Comparison of ENCODE assay signal across 19 cellular contexts in the genomic region with DNA sequence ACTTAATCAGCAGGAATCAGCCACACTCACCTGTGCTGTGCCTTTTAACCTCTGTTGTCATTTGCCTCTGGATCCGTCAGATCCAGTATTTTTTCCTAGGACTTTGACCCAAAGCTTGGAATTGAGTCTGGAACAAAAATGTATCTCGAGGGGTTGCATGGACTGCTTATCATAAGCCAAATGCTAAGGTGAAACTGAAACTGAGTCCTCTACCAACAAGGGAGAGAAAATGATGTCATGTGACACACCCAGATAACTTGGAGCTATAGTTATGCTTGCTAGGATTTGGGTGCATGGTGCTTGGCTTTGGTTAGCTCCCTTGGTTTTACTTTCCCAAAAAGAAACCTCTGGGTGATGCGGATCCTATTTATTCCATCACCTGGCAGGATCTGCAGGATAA.
DNase-seq lines count a peak whose midpoint lies in the region; ATAC-seq, FAIRE-seq and TF ChIP-seq lines count a peak whose summit lies in the region.
"Had no signal": no experiment of that assay in that cellular context is flagged by ENCODE, and none has a peak within 500 bp of the region (broad histone marks: within the 10 kb centered on the region; RNA-seq: fewer than 3 reads in every experiment).

No MANE protein-coding gene starts in this region.

- POLR2A ChIA-PET in IMR-90 (lab: Charles Lee; ENCODE audit: unreplicated experiment): no interaction called here

- H4K91ac ChIP-seq in IMR-90 (ENCODE audit: insufficient read depth, low read depth, low read length): no peak overlapping the region
- H4K91ac ChIP-seq in mesenchymal stem cell (ENCODE audit: low read length): no peak overlapping the region

- H3K9ac ChIP-seq in IMR-90 (ENCODE audit: low read depth, low read length) (no peak overlapping the region), MM.1S (ENCODE audit: low read length) (no peak overlapping the region), duodenal mucosa (ENCODE audit: low read depth in 1 of 2, low read length in 2 of 2) (no peak overlapping the region), mesenchymal stem cell (ENCODE audit: low read length) (no peak overlapping the region)

- H2BK120ac ChIP-seq in IMR-90 (ENCODE audit: low read depth, low read length) (no peak overlapping the region), mesenchymal stem cell (ENCODE audit: low read depth, low read length) (no peak overlapping the region)

- no peak for ATAC-seq in IMR-90 (ENCODE audit: low read depth)
- ATAC-seq: activated T-helper 17 cell treated with anti-CD3 and anti-CD28 coated beads, Interleukin-2, amount 50 U/mL, for 72 hours had no signal

- H2BK20ac ChIP-seq in IMR-90 (ENCODE audit: low read depth, low read length): no peak overlapping the region

- H2AK5ac ChIP-seq in IMR-90 (ENCODE audit: low read depth, low read length) (no peak overlapping the region), mesenchymal stem cell (ENCODE audit: low read length, severe bottlenecking) (no peak overlapping the region)

- intact Hi-C loops in IMR-90 (cut with micrococcal nuclease): no loop called here

- H3F3A ChIP-seq in MM.1S (ENCODE audit: insufficient read depth, low read length): peaks cover 3% of the 10 kb centered on the region; the same call in 1 of the 2 replicates

- DNase-seq in IMR-90 (no peak), MM.1S (peak; percentile 61), mesenchymal stem cell (peak; percentile 14), DMS114 treated with DMSO at 0.1 percent for 48 hours (lab: John Stamatoyannopoulos, UW; ENCODE audit: unreplicated experiment) (no peak), GM12892 (ENCODE audit: insufficient read length) (no peak), NCI-H524 treated with DMSO at 0.1 percent for 48 hours (lab: John Stamatoyannopoulos, UW) (no peak)
- DNase-seq: activated naive CD8-positive, alpha-beta T cell treated with anti-CD3 and anti-CD28 coated beads for 36 hours; kidney glomerular epithelial cell; NCI-H526 treated with DMSO at 0.1 percent for 48 hours; nephron progenitor cell; PC-9; stimulated activated CD4-positive, alpha-beta T cell treated with anti-CD3 and anti-CD28 coated beads, Interleukin-4, amount 100 ng/mL, for 1 hour; T-helper 9 cell had no signal

- TF ChIP-seq RAD21 in IMR-90 (IDR thresholded peaks at IDR 0.05; ENCODE audit: low read length): no peak

- no TSS peak for BruUV-seq in IMR-90 (replicated peaks; lab: Mats Ljungman, UMichigan)

- no peak overlapping the region for H3K23ac ChIP-seq in IMR-90 (ENCODE audit: low read depth, low read length)
- no peak overlapping the region for H3K23ac ChIP-seq in mesenchymal stem cell (ENCODE audit: low read length in 2 of 2)

- no peak for TF ChIP-seq POLR2A in IMR-90 (IDR thresholded peaks at IDR 0.05; ENCODE audit: low read depth, low read length)
- TF ChIP-seq POLR2A in GM12892 (IDR thresholded peaks at IDR 0.05; ENCODE audit: low read depth, low read length): no peak

- H3K79me2 ChIP-seq in MM.1S (ENCODE audit: low read length): no peaks in the 10 kb centered on the region

- no peak overlapping the region for H2AK9ac ChIP-seq in IMR-90 (replicated peaks; ENCODE audit: low read depth, low read length, poor library complexity)

- no peak for FAIRE-seq in GM12892 (lab: Jason Lieb, UNC)
- FAIRE-seq: endometrium, H54 had no signal

- H3K14ac ChIP-seq in IMR-90 (replicated peaks; ENCODE audit: low read depth, low read length) (peak overlapping the region; percentile 35; the same call in 1 of the 2 replicates), mesenchymal stem cell (ENCODE audit: low read length in 2 of 2) (no peak overlapping the region)

- H3K36me3 ChIP-seq in IMR-90 (ENCODE audit: control insufficient read depth, insufficient read depth, low read length): no peaks in the 10 kb centered on the region
- H3K36me3 ChIP-seq in MM.1S (replicated peaks; ENCODE audit: insufficient read depth, low read length): no peaks in the 10 kb centered on the region
- H3K36me3 ChIP-seq in duodenal mucosa (ENCODE audit: control insufficient read depth in 1 of 2, insufficient read depth in 2 of 2, low read length in 2 of 2): no peaks in the 10 kb centered on the region
- no peaks in the 10 kb centered on the region for H3K36me3 ChIP-seq in mesenchymal stem cell (ENCODE audit: control insufficient read depth in 1 of 2, insufficient read depth in 2 of 2, low read depth in 1 of 2, low read length in 2 of 2)

- TF ChIP-seq CTCF in IMR-90 (conservative IDR thresholded peaks at IDR 0.05; ENCODE audit: low read depth, low read length) (no peak), MM.1S (IDR thresholded peaks at IDR 0.05; ENCODE audit: low read length) (no peak)

- no peaks in the 10 kb centered on the region for H3K9me2 ChIP-seq in MM.1S (replicated peaks; ENCODE audit: insufficient read depth, low read length)

- H2BK12ac ChIP-seq in mesenchymal stem cell (ENCODE audit: low read length in 2 of 2): no peak overlapping the region

- no peak overlapping the region for H4K8ac ChIP-seq in IMR-90 (ENCODE audit: low read depth in 2 of 2, low read length in 2 of 2)
- no peak overlapping the region for H4K8ac ChIP-seq in mesenchymal stem cell (ENCODE audit: low read length)

- H3K9me1 ChIP-seq in IMR-90 (ENCODE audit: insufficient read depth, low read length): 0 out of 2 replicates have a peak, but pooled peaks cover 3% of the 10 kb centered on the region

- in situ Hi-C loops in IMR-90 (cut with MboI; ENCODE audit: low sequenced_read_pairs): no loop called here

- dilution Hi-C loops in IMR-90 (cut with HindIII; ENCODE audit: low sequenced_read_pairs, unreplicated experiment): no loop called here

- CTCF ChIA-PET in IMR-90 (lab: Yijun Ruan, JAX): no interaction called here

- WGBS in IMR-90 (ENCODE audit: extremely low coverage in 2 of 2, insufficient read length in 1 of 2), 2 experiments: 100% methylated on average over 1 of the region's 3 CpGs; no CpG with 5 or more reads in 1 of the 2 experiments
- 100% methylated on average over 3 of the region's 3 CpGs for WGBS in mesenchymal stem cell

- H3K4me1 ChIP-seq in IMR-90 (ENCODE audit: control insufficient read depth, insufficient read depth, low read length) (no peaks in the 10 kb centered on the region), MM.1S (ENCODE audit: low read length) (0 out of 2 replicates have a peak, but pooled peaks cover 4% of the 10 kb centered on the region), duodenal mucosa (ENCODE audit: control insufficient read depth in 1 of 2, insufficient read depth in 2 of 2, low read length in 2 of 2) (peaks cover 0 to 3% of the 10 kb centered on the region in 2 donors), mesenchymal stem cell (ENCODE audit: control insufficient read depth, insufficient read depth, low read depth, low read length) (no peaks in the 10 kb centered on the region)

- H4K20me1 ChIP-seq in IMR-90 (ENCODE audit: insufficient read depth, low read length) (no peaks in the 10 kb centered on the region), MM.1S (ENCODE audit: insufficient read depth, low read length) (no peaks in the 10 kb centered on the region)

- H3K4me2 ChIP-seq in IMR-90 (ENCODE audit: low read depth, low read length): peak overlapping the region; percentile 33; the same call in 1 of the 2 replicates
- peak overlapping the region; percentile 65 for H3K4me2 ChIP-seq in MM.1S (ENCODE audit: low read depth, low read length)
- no peak overlapping the region for H3K4me2 ChIP-seq in mesenchymal stem cell (ENCODE audit: low read length, poor library complexity, severe bottlenecking)
- H3K4me2 ChIP-seq: PC-9 had no signal

- H2AFZ ChIP-seq in IMR-90 (replicated peaks; ENCODE audit: low read length, poor library complexity) (no peak overlapping the region), MM.1S (ENCODE audit: low read length) (peak overlapping the region; percentile 70), mesenchymal stem cell (ENCODE audit: low read depth, low read length) (no peak overlapping the region)
- H2AFZ ChIP-seq: PC-9 had no signal

- H2BK5ac ChIP-seq in IMR-90 (ENCODE audit: low read depth, low read length, poor library complexity, severe bottlenecking): no peak overlapping the region
- no peak overlapping the region for H2BK5ac ChIP-seq in mesenchymal stem cell (ENCODE audit: low read depth, low read length, poor library complexity, severe bottlenecking)

- H3K9me3 ChIP-seq in IMR-90 (ENCODE audit: control insufficient read depth, insufficient read depth, low read length) (no peaks in the 10 kb centered on the region), MM.1S (replicated peaks; ENCODE audit: insufficient read depth, low read length) (no peaks in the 10 kb centered on the region), duodenal mucosa (ENCODE audit: control insufficient read depth in 1 of 2, low read length in 2 of 2) (peaks cover under 1 to 4% of the 10 kb centered on the region in 2 donors), mesenchymal stem cell (ENCODE audit: control insufficient read depth, low read length) (no peaks in the 10 kb centered on the region)

- H3K18ac ChIP-seq in IMR-90 (ENCODE audit: low read depth, low read length) (no peak overlapping the region), mesenchymal stem cell (ENCODE audit: low read depth in 1 of 2, low read length in 2 of 2) (no peak overlapping the region)

- H3K4me3 ChIP-seq in IMR-90 (ENCODE audit: insufficient read depth, low read depth, low read length): no peak overlapping the region
- peak overlapping the region; percentile 36; the same call in 1 of the 2 replicates for H3K4me3 ChIP-seq in MM.1S (ENCODE audit: low read length)
- peak overlapping the region; percentile 1 to 57 for H3K4me3 ChIP-seq in duodenal mucosa (ENCODE audit: low read depth in 1 of 2, low read length in 2 of 2)
- H3K4me3 ChIP-seq in mesenchymal stem cell (ENCODE audit: insufficient read depth in 1 of 2, low read depth in 1 of 2, low read length in 2 of 2): no peak overlapping the region
- H3K4me3 ChIP-seq: PC-9, SK-N-MC, skin epidermis had no signal

- H2BK15ac ChIP-seq in IMR-90 (ENCODE audit: low read depth, low read length) (no peak overlapping the region), mesenchymal stem cell (ENCODE audit: low read depth, poor library complexity, severe bottlenecking) (no peak overlapping the region)

- no peak overlapping the region for H4K5ac ChIP-seq in IMR-90 (ENCODE audit: low read depth, low read length)

- H3K27ac ChIP-seq in IMR-90 (ENCODE audit: insufficient read depth, low read length) (no peak overlapping the region), MM.1S (ENCODE audit: low read length) (no peak overlapping the region), duodenal mucosa (ENCODE audit: low read depth, low read length) (no peak overlapping the region), mesenchymal stem cell (ENCODE audit: low read length, poor library complexity, severe bottlenecking) (no peak overlapping the region)
- H3K27ac ChIP-seq: PC-9, SK-N-MC, skin epidermis had no signal

- H3K79me1 ChIP-seq in IMR-90 (ENCODE audit: low read depth in 1 of 2, low read length in 2 of 2) (peaks cover 0 to 2% of the 10 kb centered on the region in 2 experiments; a peak in 2 of 4 replicates), mesenchymal stem cell (replicated peaks; ENCODE audit: low read length, poor library complexity, severe bottlenecking) (no peaks in the 10 kb centered on the region)

- no peak overlapping the region for H3K56ac ChIP-seq in IMR-90 (ENCODE audit: extremely low read depth, insufficient read depth, low read length)

- no peaks in the 10 kb centered on the region for H3K27me3 ChIP-seq in IMR-90 (ENCODE audit: control insufficient read depth, insufficient read depth, low read length)
- no peaks in the 10 kb centered on the region for H3K27me3 ChIP-seq in MM.1S (replicated peaks; ENCODE audit: insufficient read depth, low read length)
- no peaks in the 10 kb centered on the region for H3K27me3 ChIP-seq in duodenal mucosa (ENCODE audit: control insufficient read depth in 1 of 2, insufficient read depth in 2 of 2, low read length in 2 of 2)
- H3K27me3 ChIP-seq in mesenchymal stem cell (ENCODE audit: control insufficient read depth in 1 of 2, insufficient read depth in 1 of 2, low read length in 2 of 2): no peaks in the 10 kb centered on the region

- H3K4ac ChIP-seq in IMR-90 (ENCODE audit: low read depth, low read length) (no peak overlapping the region), mesenchymal stem cell (ENCODE audit: low read depth in 1 of 2, low read length in 2 of 2) (no peak overlapping the region)

Comparison
In these comparisons a context has a peak if more than half of its experiments do, and no peak if none do; other contexts are left out.
1. DNase-seq: peak in MM.1S (single experiment) and mesenchymal stem cell (single experiment); none in IMR-90 (single experiment), DMS114 treated with DMSO at 0.1 percent for 48 hours (single experiment), GM12892 (single experiment) and NCI-H524 treated with DMSO at 0.1 percent for 48 hours (single experiment).
2. H3K4me3 ChIP-seq: peak in MM.1S (single experiment) and duodenal mucosa (2 of 2); none in IMR-90 (single experiment) and mesenchymal stem cell (0 of 2).